Comparison of ENCODE assay signal across 8 cellular contexts in the genomic region with DNA sequence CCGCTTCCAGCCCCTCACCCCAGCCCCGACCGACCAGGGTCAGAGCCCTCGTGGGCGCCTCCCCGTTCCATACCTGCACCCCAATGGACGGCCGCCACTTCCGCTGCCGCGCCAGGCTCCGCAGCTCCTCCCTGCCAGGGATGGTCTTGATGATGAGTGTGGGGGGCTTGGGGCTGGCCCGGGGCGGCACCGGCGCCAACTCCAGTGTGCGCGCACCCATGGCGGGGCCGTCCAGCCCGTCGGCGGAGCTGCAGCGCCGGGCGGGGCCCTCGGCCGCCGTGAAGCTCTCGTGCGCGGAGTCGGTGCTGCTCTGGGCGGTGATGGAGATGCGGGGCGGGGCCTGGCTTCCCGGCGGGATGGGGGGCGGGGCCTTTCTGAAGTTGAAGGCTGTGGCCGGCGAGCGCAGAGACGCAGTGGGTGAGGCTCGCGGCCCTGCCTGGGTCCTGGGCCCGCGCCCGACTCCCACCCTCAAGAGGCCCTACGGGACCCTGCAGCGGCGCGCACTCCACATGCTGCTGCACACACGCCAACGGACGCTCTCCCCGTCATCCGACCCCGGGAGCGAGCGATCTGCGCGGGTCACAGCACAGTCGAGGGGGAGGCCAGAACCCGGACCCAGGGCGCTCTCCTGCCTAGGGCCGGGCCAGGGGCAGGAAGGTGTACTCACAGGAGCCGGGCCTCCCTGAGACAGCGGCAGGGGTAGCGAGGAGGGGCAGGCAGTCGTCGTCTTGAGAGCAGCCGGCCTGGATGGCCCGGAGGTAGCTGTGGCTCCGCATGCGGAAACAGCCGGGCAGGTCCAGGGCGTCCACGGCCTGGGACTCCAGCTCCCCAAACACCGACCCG.
DNase-seq lines count a peak whose midpoint lies in the region; ATAC-seq and TF ChIP-seq lines count a peak whose summit lies in the region.

No MANE protein-coding gene starts in this region.

- H3K4me3 ChIP-seq in fibroblast of pulmonary artery (replicated peaks; ENCODE audit: low read depth, low read length) (peak overlapping the region; percentile 40), rectal smooth muscle tissue (ENCODE audit: low read length) (peak overlapping the region; percentile 46)

- no peaks in the 10 kb centered on the region for H3K36me3 ChIP-seq in rectal smooth muscle tissue (ENCODE audit: control insufficient read depth, insufficient read depth, low read length)

- TF ChIP-seq CTCF in GM20000 (IDR thresholded peaks at IDR 0.05; ENCODE audit: extremely low read depth, missing control alignments) (no peak), fibroblast of pulmonary artery (IDR thresholded peaks at IDR 0.05; ENCODE audit: low read length, missing control alignments) (no peak)

- H3K4me1 ChIP-seq in rectal smooth muscle tissue (ENCODE audit: control insufficient read depth, insufficient read depth, low read length): no peaks in the 10 kb centered on the region

- TF ChIP-seq POLR2A in GM18505 (IDR thresholded peaks at IDR 0.05; ENCODE audit: borderline replicate concordance, extremely low read depth, insufficient read depth, insufficient read length): no peak

- no peak overlapping the region for H3K9ac ChIP-seq in rectal smooth muscle tissue (ENCODE audit: low read length)

- no peak for ATAC-seq in GM19324 (IDR thresholded peaks at IDR 0.05; ENCODE audit: low FRiP score, unreplicated experiment)
- ATAC-seq in GM18505 (IDR thresholded peaks at IDR 0.05; ENCODE audit: unreplicated experiment): no peak

- peak; percentile 69 for DNase-seq in GM20000 (ENCODE audit: low spot score)
- DNase-seq in activated CD8-positive, alpha-beta memory T cell treated with anti-CD3 and anti-CD28 coated beads, Interleukin-2, amount 50 U/mL, for 24 hours (ENCODE audit: extremely low read depth): peak; percentile 29
- DNase-seq in fibroblast of pulmonary artery (ENCODE audit: low read depth): peak; percentile 28
- no peak for DNase-seq in NCI-H1092 (lab: John Stamatoyannopoulos, UW)
- DNase-seq in Kasumi-1 (lab: John Stamatoyannopoulos, UW): no peak

- no peak overlapping the region for H3K27ac ChIP-seq in rectal smooth muscle tissue (ENCODE audit: low read depth, low read length)

- peaks cover 19% of the 10 kb centered on the region for H3K27me3 ChIP-seq in rectal smooth muscle tissue (ENCODE audit: control insufficient read depth, insufficient read depth, low read length)

Comparison
In these comparisons a context has a peak if more than half of its experiments do, and no peak if none do; other contexts are left out.
1. DNase-seq: peak in GM20000 (single experiment), activated CD8-positive, alpha-beta memory T cell treated with anti-CD3 and anti-CD28 coated beads, Interleukin-2, amount 50 U/mL, for 24 hours (single experiment) and fibroblast of pulmonary artery (single experiment); none in NCI-H1092 (single experiment) and Kasumi-1 (0 of 2).